Comparison of ENCODE assay signal across 15 cellular contexts in the genomic region with DNA sequence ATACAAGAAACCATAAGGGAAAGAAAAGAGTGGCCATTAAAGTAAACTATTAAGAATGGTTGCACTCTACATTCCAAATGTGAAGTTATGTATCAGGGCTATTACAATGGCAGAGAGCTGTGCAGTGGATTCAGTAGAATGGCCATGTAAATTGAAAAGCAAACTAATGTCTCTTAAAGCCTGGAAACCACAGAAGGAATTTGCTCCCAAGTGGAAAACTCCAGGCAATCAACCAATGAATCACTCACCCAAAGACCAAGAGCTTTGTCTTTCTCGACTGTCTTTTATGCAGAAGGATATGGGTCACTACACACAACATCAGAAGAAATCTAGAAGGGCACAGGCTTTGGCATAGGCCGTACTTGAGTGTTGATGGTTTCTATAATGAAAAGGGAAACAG.
DNase-seq lines count a peak whose midpoint lies in the region; ATAC-seq and TF ChIP-seq lines count a peak whose summit lies in the region.
"Had no signal": no experiment of that assay in that cellular context is flagged by ENCODE, and none has a peak within 500 bp of the region (broad histone marks: within the 10 kb centered on the region; RNA-seq: fewer than 3 reads in every experiment).

No MANE protein-coding gene starts in this region.

- ATAC-seq in GM21515 (IDR thresholded peaks at IDR 0.05; ENCODE audit: unreplicated experiment) = no peak
- ATAC-seq: activated CD8-positive, alpha-beta T cell treated with anti-CD3 and anti-CD28 coated beads, Interleukin-2, amount 10 ng/mL, durations not matched to agents 7 days and 5 days; body of pancreas; sciatic nerve had no signal

- no peak overlapping the region for H3K4me3 ChIP-seq in astrocyte of the cerebellum (ENCODE audit: low read depth, low read length)
- H3K4me3 ChIP-seq in kidney epithelial cell (ENCODE audit: low read depth, low read length) = no peak overlapping the region
- H3K4me3 ChIP-seq: body of pancreas, dorsolateral prefrontal cortex, transverse colon had no signal

- in situ Hi-C loops in astrocyte of the cerebellum (cut with HindIII; ENCODE audit: low sequenced_read_pairs) = no loop called here

- H3K27me3 ChIP-seq in kidney epithelial cell (ENCODE audit: control insufficient read depth, insufficient read depth, low read length) = no peaks in the 10 kb centered on the region
- H3K27me3 ChIP-seq: body of pancreas, dorsolateral prefrontal cortex, transverse colon had no signal

- DNase-seq in AG08395 (ENCODE audit: low spot score) (peak; percentile 26), HK-2 (ENCODE audit: unreplicated experiment) (peak; percentile 45), astrocyte of the cerebellum (ENCODE audit: low read depth) (peak; percentile 92), kidney epithelial cell (ENCODE audit: low read depth) (peak; percentile 89), cerebellar cortex (ENCODE audit: low spot score) (no peak), NCI-H526 treated with DMSO at 0.1 percent for 48 hours (lab: John Stamatoyannopoulos, UW) (no peak), NCI-H187 treated with DMSO at 0.1 percent for 48 hours (lab: John Stamatoyannopoulos, UW) (no peak)
- DNase-seq: activated CD8-positive, alpha-beta T cell treated with anti-CD3 and anti-CD28 coated beads, Interleukin-2, amount 10 ng/mL, durations not matched to agents 7 days and 5 days; body of pancreas; dorsolateral prefrontal cortex; mammary epithelial cell; stimulated activated CD4-positive, alpha-beta T cell treated with anti-CD3 and anti-CD28 coated beads, Interleukin-4, amount 100 ng/mL, for 24 hours; transverse colon had no signal

- no peaks in the 10 kb centered on the region for H3K36me3 ChIP-seq in kidney epithelial cell (ENCODE audit: control insufficient read depth, insufficient read depth, low read length)
- H3K36me3 ChIP-seq: transverse colon had no signal

- TF ChIP-seq CTCF in astrocyte of the cerebellum (IDR thresholded peaks at IDR 0.05; ENCODE audit: low read depth, low read length, missing control alignments) (no peak), kidney epithelial cell (IDR thresholded peaks at IDR 0.05; ENCODE audit: insufficient read depth, low read length, poor library complexity, severe bottlenecking) (no peak)

Comparison
In these comparisons a context has a peak if more than half of its experiments do, and no peak if none do; other contexts are left out.
1. DNase-seq: peak in AG08395 (single experiment), HK-2 (single experiment), astrocyte of the cerebellum (single experiment) and kidney epithelial cell (single experiment); none in cerebellar cortex (single experiment), NCI-H526 treated with DMSO at 0.1 percent for 48 hours (single experiment) and NCI-H187 treated with DMSO at 0.1 percent for 48 hours (single experiment).